Comparison of ENCODE assay signal across 1 cellular context in the genomic region with DNA sequence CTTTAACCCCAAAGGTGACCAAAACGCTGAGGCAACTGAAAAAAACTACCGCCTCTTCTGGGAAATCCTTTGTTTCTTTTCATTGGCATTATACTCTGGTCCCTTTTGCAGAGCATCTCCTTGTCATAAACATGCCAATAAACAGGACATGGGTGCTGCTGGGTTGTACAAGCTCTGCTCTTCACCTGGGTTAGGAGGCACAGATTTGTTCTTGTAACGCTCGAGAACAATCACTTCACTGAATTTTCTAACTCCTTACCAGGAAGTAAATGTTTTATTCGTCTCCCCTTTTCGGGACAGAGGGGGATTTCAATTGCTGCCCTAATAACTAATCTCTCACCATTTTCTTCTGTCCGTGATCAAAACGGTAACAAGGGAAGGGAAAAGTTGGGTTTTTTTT.
TF ChIP-seq lines count a peak whose summit lies in the region.

No MANE protein-coding gene starts in this region.

TF ChIP-seq in HepG2, 621 proteins besides CTCF, POLR2A, EP300 and RAD21 (continued from another document):
- TF ChIP-seq, protein P1, sequence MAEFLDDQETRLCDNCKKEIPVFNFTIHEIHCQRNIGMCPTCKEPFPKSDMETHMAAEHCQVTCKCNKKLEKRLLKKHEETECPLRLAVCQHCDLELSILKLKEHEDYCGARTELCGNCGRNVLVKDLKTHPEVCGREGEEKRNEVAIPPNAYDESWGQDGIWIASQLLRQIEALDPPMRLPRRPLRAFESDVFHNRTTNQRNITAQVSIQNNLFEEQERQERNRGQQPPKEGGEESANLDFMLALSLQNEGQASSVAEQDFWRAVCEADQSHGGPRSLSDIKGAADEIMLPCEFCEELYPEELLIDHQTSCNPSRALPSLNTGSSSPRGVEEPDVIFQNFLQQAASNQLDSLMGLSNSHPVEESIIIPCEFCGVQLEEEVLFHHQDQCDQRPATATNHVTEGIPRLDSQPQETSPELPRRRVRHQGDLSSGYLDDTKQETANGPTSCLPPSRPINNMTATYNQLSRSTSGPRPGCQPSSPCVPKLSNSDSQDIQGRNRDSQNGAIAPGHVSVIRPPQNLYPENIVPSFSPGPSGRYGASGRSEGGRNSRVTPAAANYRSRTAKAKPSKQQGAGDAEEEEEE (CRISPR knock-in tag; IDR thresholded peaks at IDR 0.05; ENCODE audit: borderline replicate concordance): no peak
- TF ChIP-seq, protein P2, sequence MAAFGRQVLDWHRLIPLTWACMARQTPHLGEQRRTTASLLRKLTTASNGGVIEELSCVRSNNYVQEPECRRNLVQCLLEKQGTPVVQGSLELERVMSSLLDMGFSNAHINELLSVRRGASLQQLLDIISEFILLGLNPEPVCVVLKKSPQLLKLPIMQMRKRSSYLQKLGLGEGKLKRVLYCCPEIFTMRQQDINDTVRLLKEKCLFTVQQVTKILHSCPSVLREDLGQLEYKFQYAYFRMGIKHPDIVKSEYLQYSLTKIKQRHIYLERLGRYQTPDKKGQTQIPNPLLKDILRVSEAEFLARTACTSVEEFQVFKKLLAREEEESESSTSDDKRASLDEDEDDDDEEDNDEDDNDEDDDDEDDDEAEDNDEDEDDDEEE (CRISPR knock-in tag; IDR thresholded peaks at IDR 0.05): no peak
- TF ChIP-seq, protein P3, sequence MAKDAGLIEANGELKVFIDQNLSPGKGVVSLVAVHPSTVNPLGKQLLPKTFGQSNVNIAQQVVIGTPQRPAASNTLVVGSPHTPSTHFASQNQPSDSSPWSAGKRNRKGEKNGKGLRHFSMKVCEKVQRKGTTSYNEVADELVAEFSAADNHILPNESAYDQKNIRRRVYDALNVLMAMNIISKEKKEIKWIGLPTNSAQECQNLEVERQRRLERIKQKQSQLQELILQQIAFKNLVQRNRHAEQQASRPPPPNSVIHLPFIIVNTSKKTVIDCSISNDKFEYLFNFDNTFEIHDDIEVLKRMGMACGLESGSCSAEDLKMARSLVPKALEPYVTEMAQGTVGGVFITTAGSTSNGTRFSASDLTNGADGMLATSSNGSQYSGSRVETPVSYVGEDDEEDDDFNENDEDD (CRISPR knock-in tag; IDR thresholded peaks at IDR 0.05; ENCODE audit: borderline replicate concordance): no peak
- TF ChIP-seq ZFP36L2 (CRISPR knock-in tag; IDR thresholded peaks at IDR 0.05): no peak
- no peak for TF ChIP-seq ZNF234 (CRISPR knock-in tag; conservative IDR thresholded peaks at IDR 0.05)
- TF ChIP-seq TARDBP (CRISPR knock-in tag; IDR thresholded peaks at IDR 0.05): no peak
- TF ChIP-seq, protein P4, sequence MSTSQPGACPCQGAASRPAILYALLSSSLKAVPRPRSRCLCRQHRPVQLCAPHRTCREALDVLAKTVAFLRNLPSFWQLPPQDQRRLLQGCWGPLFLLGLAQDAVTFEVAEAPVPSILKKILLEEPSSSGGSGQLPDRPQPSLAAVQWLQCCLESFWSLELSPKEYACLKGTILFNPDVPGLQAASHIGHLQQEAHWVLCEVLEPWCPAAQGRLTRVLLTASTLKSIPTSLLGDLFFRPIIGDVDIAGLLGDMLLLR (CRISPR knock-in tag; IDR thresholded peaks at IDR 0.05): no peak
- TF ChIP-seq, protein P5, sequence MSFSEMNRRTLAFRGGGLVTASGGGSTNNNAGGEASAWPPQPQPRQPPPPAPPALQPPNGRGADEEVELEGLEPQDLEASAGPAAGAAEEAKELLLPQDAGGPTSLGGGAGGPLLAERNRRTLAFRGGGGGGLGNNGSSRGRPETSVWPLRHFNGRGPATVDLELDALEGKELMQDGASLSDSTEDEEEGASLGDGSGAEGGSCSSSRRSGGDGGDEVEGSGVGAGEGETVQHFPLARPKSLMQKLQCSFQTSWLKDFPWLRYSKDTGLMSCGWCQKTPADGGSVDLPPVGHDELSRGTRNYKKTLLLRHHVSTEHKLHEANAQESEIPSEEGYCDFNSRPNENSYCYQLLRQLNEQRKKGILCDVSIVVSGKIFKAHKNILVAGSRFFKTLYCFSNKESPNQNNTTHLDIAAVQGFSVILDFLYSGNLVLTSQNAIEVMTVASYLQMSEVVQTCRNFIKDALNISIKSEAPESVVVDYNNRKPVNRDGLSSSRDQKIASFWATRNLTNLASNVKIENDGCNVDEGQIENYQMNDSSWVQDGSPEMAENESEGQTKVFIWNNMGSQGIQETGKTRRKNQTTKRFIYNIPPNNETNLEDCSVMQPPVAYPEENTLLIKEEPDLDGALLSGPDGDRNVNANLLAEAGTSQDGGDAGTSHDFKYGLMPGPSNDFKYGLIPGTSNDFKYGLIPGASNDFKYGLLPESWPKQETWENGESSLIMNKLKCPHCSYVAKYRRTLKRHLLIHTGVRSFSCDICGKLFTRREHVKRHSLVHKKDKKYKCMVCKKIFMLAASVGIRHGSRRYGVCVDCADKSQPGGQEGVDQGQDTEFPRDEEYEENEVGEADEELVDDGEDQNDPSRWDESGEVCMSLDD (CRISPR knock-in tag; IDR thresholded peaks at IDR 0.05; ENCODE audit: borderline replicate concordance): no peak
- peak; percentile 6; the same call in 1 of the 2 replicates for TF ChIP-seq KDM5A (IDR thresholded peaks at IDR 0.05; ENCODE audit: borderline replicate concordance, low read length)
- TF ChIP-seq RFX3 (CRISPR knock-in tag; IDR thresholded peaks at IDR 0.05): no peak
- TF ChIP-seq, protein P6, sequence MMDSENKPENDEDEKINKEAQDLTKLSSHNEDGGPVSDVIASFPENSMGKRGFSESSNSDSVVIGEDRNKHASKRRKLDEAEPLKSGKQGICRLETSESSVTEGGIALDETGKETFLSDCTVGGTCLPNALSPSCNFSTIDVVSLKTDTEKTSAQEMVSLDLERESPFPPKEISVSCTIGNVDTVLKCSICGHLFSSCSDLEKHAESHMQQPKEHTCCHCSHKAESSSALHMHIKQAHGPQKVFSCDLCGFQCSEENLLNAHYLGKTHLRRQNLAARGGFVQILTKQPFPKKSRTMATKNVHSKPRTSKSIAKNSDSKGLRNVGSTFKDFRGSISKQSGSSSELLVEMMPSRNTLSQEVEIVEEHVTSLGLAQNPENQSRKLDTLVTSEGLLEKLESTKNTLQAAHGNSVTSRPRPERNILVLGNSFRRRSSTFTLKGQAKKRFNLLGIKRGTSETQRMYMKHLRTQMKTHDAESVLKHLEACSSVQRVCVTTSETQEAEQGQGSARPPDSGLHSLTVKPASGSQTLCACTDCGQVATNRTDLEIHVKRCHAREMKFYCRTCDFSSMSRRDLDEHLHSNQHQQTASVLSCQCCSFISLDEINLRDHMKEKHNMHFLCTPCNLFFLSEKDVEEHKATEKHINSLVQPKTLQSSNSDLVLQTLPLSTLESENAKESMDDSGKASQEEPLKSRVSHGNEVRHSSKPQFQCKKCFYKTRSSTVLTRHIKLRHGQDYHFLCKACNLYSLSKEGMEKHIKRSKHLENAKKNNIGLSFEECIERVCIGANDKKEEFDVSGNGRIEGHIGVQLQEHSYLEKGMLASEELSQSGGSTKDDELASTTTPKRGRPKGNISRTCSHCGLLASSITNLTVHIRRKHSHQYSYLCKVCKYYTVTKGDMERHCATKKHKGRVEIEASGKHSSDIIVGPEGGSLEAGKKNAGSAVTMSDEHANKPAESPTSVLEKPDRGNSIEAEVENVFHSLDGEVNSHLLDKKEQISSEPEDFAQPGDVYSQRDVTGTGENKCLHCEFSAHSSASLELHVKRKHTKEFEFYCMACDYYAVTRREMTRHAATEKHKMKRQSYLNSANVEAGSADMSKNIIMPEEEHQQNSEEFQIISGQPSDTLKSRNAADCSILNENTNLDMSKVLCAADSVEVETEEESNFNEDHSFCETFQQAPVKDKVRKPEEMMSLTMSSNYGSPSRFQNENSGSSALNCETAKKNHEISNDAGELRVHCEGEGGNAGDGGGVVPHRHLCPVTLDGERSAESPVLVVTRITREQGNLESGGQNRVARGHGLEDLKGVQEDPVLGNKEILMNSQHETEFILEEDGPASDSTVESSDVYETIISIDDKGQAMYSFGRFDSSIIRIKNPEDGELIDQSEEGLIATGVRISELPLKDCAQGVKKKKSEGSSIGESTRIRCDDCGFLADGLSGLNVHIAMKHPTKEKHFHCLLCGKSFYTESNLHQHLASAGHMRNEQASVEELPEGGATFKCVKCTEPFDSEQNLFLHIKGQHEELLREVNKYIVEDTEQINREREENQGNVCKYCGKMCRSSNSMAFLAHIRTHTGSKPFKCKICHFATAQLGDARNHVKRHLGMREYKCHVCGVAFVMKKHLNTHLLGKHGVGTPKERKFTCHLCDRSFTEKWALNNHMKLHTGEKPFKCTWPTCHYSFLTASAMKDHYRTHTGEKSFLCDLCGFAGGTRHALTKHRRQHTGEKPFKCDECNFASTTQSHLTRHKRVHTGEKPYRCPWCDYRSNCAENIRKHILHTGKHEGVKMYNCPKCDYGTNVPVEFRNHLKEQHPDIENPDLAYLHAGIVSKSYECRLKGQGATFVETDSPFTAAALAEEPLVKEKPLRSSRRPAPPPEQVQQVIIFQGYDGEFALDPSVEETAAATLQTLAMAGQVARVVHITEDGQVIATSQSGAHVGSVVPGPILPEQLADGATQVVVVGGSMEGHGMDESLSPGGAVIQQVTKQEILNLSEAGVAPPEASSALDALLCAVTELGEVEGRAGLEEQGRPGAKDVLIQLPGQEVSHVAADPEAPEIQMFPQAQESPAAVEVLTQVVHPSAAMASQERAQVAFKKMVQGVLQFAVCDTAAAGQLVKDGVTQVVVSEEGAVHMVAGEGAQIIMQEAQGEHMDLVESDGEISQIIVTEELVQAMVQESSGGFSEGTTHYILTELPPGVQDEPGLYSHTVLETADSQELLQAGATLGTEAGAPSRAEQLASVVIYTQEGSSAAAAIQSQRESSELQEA (CRISPR knock-in tag; IDR thresholded peaks at IDR 0.05; ENCODE audit: not compliant biosample characterization): no peak
